8 cellular contexts compared by ENCODE assay signal in the genomic region with DNA sequence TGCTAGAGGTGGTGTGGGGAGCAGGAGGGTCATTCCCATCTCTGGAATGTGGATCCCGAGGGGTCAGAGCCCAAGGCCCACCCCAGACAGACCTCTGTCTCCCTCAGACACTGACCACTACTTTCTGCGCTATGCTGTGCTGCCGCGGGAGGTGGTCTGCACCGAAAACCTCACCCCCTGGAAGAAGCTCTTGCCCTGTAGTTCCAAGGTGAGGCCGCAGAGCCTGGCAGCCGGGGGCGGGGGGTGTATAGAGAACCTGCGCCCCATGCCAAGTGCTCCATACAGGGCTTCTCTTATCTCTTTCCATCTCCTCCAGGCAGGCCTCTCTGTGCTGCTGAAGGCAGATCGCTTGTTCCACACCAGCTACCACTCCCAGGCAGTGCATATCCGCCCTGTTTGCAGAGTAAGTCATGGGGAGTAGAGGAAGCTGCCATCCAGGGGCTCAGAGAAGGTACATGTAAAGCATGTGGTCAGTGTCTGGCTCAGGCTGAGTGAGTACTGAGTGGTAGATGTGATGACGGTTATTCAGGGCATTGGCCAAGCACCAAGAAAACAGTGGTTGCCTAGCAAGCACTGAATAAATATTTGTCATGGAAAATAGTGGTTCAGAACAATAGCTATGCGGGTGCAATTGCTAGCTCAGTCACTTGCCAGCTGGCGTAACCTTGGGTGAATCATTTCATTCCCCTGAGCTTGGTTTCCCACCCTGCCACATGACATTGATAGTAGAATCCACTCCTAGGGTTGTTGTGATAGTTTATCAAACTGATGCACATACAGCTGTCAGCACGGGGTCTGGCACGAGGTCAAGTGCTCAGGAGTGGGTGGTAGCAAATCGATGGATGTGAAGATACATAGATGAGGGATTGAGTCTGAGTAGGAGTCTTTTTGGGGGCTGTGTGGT. TPM values are rescaled to one million over a fixed set of nuclear protein-coding genes. Genes with fewer than 3 reads are reported as not detected.
DNase-seq lines count a peak whose midpoint lies in the region; ATAC-seq and TF ChIP-seq lines count a peak whose summit lies in the region.

No MANE protein-coding gene starts in this region.

- H3K9me3 Mint-ChIP-seq in type B pancreatic cell: no peaks in the 10 kb centered on the region

- TF ChIP-seq RAD21 in liver (IDR thresholded peaks at IDR 0.05): no peak

- H3K36me3 Mint-ChIP-seq in type B pancreatic cell: peaks cover 12% of the 10 kb centered on the region

- DNase-seq in activated CD4-positive, alpha-beta T cell treated with anti-CD3 and anti-CD28 coated beads for 48 hours: peak; percentile 32
- DNase-seq in activated CD4-positive, alpha-beta T cell treated with anti-CD3 and anti-CD28 coated beads for 4 hours: no peak
- DNase-seq in NCI-H2029 treated with DMSO at 0.1 percent for 48 hours (lab: John Stamatoyannopoulos, UW) (peak; percentile 98), brain pericyte (ENCODE audit: low read depth, low spot score) (peak; percentile 49), type B pancreatic cell (ENCODE audit: extremely low spot score, unreplicated experiment) (no peak), GM19238 (ENCODE audit: insufficient read length, low spot score) (no peak)

- H3K4me1 Mint-ChIP-seq in type B pancreatic cell (ENCODE audit: unreplicated experiment): peaks cover 14% of the 10 kb centered on the region

- H3K9ac ChIP-seq in liver (ENCODE audit: low read depth in 1 of 2, low read length in 2 of 2): no peak overlapping the region

- no peaks in the 10 kb centered on the region for H3K27me3 ChIP-seq in liver (ENCODE audit: control insufficient read depth in 4 of 4, insufficient read depth in 4 of 4, low read length in 3 of 4)

- no peak for TF ChIP-seq CTCF in liver (IDR thresholded peaks at IDR 0.05; ENCODE audit: low read depth, low read length, missing input control)
- TF ChIP-seq CTCF in type B pancreatic cell (conservative IDR thresholded peaks at IDR 0.05): no peak

- H3K27ac ChIP-seq in liver (ENCODE audit: low read depth in 1 of 2, low read length in 2 of 2): no peak overlapping the region

- H3K4me3 Mint-ChIP-seq in type B pancreatic cell: peak overlapping the region; percentile 71

- 76% methylated on average over 17 of the region's 17 CpGs for WGBS in liver

- peaks cover 7 to 23% (median 12%) of the 10 kb centered on the region in 4 donors for H3K4me1 ChIP-seq in liver (ENCODE audit: control insufficient read depth in 4 of 4, insufficient read depth in 4 of 4, low read length in 3 of 4)

- H3K4me3 ChIP-seq in liver (ENCODE audit: low read depth in 1 of 3, low read length in 3 of 3): no peak overlapping the region

- ATAC-seq in HG02623 (IDR thresholded peaks at IDR 0.05; ENCODE audit: unreplicated experiment): peak; percentile 66

- H3K27me3 Mint-ChIP-seq in type B pancreatic cell: no peaks in the 10 kb centered on the region

- no peaks in the 10 kb centered on the region for H3K9me3 ChIP-seq in liver (ENCODE audit: control insufficient read depth in 4 of 4, low read length in 3 of 4)

- H3K27ac Mint-ChIP-seq in type B pancreatic cell: peak overlapping the region; percentile 58

- H3K36me3 ChIP-seq in liver (ENCODE audit: control insufficient read depth in 4 of 4, insufficient read depth in 3 of 4, low read depth in 1 of 4, low read length in 3 of 4): peaks cover 16 to 41% (median 27%) of the 10 kb centered on the region in 4 donors

TF ChIP-seq in liver, 16 proteins besides CTCF, POLR2A, EP300 and RAD21:
- no peak for TF ChIP-seq YY1 (IDR thresholded peaks at IDR 0.05)
- TF ChIP-seq FOXA1 (IDR thresholded peaks at IDR 0.05): no peak
- TF ChIP-seq NR2F2 (IDR thresholded peaks at IDR 0.05): no peak
- TF ChIP-seq, protein P1, sequence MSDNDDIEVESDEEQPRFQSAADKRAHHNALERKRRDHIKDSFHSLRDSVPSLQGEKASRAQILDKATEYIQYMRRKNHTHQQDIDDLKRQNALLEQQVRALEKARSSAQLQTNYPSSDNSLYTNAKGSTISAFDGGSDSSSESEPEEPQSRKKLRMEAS (IDR thresholded peaks at IDR 0.05): no peak
- peak; percentile 46 to 93 for TF ChIP-seq JUND (IDR thresholded peaks at IDR 0.05)
- no peak for TF ChIP-seq HNF4G (IDR thresholded peaks at IDR 0.05)
- no peak for TF ChIP-seq TAF1 (conservative IDR thresholded peaks at IDR 0.05)
- TF ChIP-seq, protein P2, sequence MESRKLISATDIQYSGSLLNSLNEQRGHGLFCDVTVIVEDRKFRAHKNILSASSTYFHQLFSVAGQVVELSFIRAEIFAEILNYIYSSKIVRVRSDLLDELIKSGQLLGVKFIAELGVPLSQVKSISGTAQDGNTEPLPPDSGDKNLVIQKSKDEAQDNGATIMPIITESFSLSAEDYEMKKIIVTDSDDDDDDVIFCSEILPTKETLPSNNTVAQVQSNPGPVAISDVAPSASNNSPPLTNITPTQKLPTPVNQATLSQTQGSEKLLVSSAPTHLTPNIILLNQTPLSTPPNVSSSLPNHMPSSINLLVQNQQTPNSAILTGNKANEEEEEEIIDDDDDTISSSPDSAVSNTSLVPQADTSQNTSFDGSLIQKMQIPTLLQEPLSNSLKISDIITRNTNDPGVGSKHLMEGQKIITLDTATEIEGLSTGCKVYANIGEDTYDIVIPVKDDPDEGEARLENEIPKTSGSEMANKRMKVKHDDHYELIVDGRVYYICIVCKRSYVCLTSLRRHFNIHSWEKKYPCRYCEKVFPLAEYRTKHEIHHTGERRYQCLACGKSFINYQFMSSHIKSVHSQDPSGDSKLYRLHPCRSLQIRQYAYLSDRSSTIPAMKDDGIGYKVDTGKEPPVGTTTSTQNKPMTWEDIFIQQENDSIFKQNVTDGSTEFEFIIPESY (IDR thresholded peaks at IDR 0.05): no peak
- TF ChIP-seq, protein P3, sequence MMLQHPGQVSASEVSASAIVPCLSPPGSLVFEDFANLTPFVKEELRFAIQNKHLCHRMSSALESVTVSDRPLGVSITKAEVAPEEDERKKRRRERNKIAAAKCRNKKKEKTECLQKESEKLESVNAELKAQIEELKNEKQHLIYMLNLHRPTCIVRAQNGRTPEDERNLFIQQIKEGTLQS (IDR thresholded peaks at IDR 0.05): no peak
- TF ChIP-seq, protein P4, sequence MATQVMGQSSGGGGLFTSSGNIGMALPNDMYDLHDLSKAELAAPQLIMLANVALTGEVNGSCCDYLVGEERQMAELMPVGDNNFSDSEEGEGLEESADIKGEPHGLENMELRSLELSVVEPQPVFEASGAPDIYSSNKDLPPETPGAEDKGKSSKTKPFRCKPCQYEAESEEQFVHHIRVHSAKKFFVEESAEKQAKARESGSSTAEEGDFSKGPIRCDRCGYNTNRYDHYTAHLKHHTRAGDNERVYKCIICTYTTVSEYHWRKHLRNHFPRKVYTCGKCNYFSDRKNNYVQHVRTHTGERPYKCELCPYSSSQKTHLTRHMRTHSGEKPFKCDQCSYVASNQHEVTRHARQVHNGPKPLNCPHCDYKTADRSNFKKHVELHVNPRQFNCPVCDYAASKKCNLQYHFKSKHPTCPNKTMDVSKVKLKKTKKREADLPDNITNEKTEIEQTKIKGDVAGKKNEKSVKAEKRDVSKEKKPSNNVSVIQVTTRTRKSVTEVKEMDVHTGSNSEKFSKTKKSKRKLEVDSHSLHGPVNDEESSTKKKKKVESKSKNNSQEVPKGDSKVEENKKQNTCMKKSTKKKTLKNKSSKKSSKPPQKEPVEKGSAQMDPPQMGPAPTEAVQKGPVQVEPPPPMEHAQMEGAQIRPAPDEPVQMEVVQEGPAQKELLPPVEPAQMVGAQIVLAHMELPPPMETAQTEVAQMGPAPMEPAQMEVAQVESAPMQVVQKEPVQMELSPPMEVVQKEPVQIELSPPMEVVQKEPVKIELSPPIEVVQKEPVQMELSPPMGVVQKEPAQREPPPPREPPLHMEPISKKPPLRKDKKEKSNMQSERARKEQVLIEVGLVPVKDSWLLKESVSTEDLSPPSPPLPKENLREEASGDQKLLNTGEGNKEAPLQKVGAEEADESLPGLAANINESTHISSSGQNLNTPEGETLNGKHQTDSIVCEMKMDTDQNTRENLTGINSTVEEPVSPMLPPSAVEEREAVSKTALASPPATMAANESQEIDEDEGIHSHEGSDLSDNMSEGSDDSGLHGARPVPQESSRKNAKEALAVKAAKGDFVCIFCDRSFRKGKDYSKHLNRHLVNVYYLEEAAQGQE (IDR thresholded peaks at IDR 0.05): peak; percentile 32
- peak in 1 of 2 donors; percentile 68 for TF ChIP-seq RXRA (IDR thresholded peaks at IDR 0.05)
- peak; percentile 38 for TF ChIP-seq SP1 (IDR thresholded peaks at IDR 0.05)
- TF ChIP-seq FOXA2 (IDR thresholded peaks at IDR 0.05): peak; percentile 74
- peak in 1 of 2 donors; percentile 86 for TF ChIP-seq EGR1 (IDR thresholded peaks at IDR 0.05; ENCODE audit: low read depth in 2 of 2)
- peak in 1 of 2 donors; percentile 46 for TF ChIP-seq HNF4A (conservative IDR thresholded peaks at IDR 0.05)
- peak in 1 of 2 donors; percentile 41 for TF ChIP-seq GABPA (IDR thresholded peaks at IDR 0.05 in 1 of 2, conservative IDR thresholded peaks at IDR 0.05 in 1 of 2)

RNA-seq across cellular contexts. Expression of a gene that starts 3.5 kb away (rescaled TPM):
- 10 to 100 TPM; 14.4 to 20.7 TPM for total RNA-seq in liver
- polyA plus RNA-seq in liver: 10 to 100 TPM; 47.6 to 64.5 TPM
- total RNA-seq in type B pancreatic cell (ENCODE audit: low replicate concordance): 70.1 and 80.6 TPM in 2 replicates

RNA-seq across cellular contexts. Expression of a gene that starts 11.4 kb away (rescaled TPM):
- total RNA-seq in liver: 1 to 10 TPM; 2.1 to 3.2 TPM
- 1 to 10 TPM; 2.2 to 4.6 TPM for polyA plus RNA-seq in liver
- 12.8 and 25.5 TPM in 2 replicates for total RNA-seq in type B pancreatic cell (ENCODE audit: low replicate concordance)

RNA-seq across cellular contexts. Expression of a gene that starts 41.3 kb away (rescaled TPM):
- not detected for total RNA-seq in liver
- polyA plus RNA-seq in liver: not detected
- total RNA-seq in type B pancreatic cell (ENCODE audit: low replicate concordance): 0.57 TPM in 1 of 2 replicates, not detected in the other

RNA-seq across cellular contexts. Expression of a gene that starts 50.1 kb away (rescaled TPM):
- not detected for total RNA-seq in liver
- polyA plus RNA-seq in liver: 1 to 10 TPM; 1.3 to 1.8 TPM
- 64.4 and 98.9 TPM in 2 replicates for total RNA-seq in type B pancreatic cell (ENCODE audit: low replicate concordance)

RNA-seq across cellular contexts. Expression of a gene that starts 56.5 kb away (rescaled TPM):
- 10 to 100 TPM; 15.0 to 29.0 TPM for total RNA-seq in liver
- polyA plus RNA-seq in liver: 10 to 100 TPM; 27.2 to 37.8 TPM
- total RNA-seq in type B pancreatic cell (ENCODE audit: low replicate concordance): 29.2 and 47.4 TPM in 2 replicates

Comparison
In these comparisons a context has a peak if more than half of its experiments do, and no peak if none do; other contexts are left out.
1. DNase-seq: peak in activated CD4-positive, alpha-beta T cell treated with anti-CD3 and anti-CD28 coated beads for 48 hours (single experiment), NCI-H2029 treated with DMSO at 0.1 percent for 48 hours (single experiment) and brain pericyte (single experiment); none in activated CD4-positive, alpha-beta T cell treated with anti-CD3 and anti-CD28 coated beads for 4 hours (0 of 2), type B pancreatic cell (single experiment) and GM19238 (single experiment).